20 cellular contexts compared by ENCODE assay signal in genomic region chr22:46963672-46964545, GRCh38.
A peak's percentile ranks its signal among the peaks of the same experiment; 100 is the strongest.
DNase-seq lines count a peak whose midpoint lies in the region; ATAC-seq, FAIRE-seq and TF ChIP-seq lines count a peak whose summit lies in the region.
"Had no signal": no experiment of that assay in that cellular context is flagged by ENCODE, and none has a peak within 500 bp of the region (broad histone marks: within the 10 kb centered on the region; RNA-seq: fewer than 3 reads in every experiment).

No MANE protein-coding gene starts in this region.

- WGBS in SK-N-SH (ENCODE audit: low lambda C conversion rate), result 89% methylated on average over 14 of the region's 16 CpGs

- H3K4me3 ChIP-seq in SK-N-SH (ENCODE audit: low read depth in 2 of 2, low read length in 1 of 2) (no peak overlapping the region), kidney (ENCODE audit: low read length in 2 of 2) (no peak overlapping the region)
- H3K4me3 ChIP-seq: BLaER1, Peyer's patch had no signal

- peaks cover 0 to 12% of the 10 kb centered on the region in 2 experiments; a peak in 1 of 4 replicates for H3K4me1 ChIP-seq in SK-N-SH (ENCODE audit: control insufficient read depth in 1 of 2, insufficient read depth in 2 of 2, low read depth in 1 of 2, low read length in 1 of 2)
- no peaks in the 10 kb centered on the region for H3K4me1 ChIP-seq in kidney (ENCODE audit: control insufficient read depth in 1 of 2, insufficient read depth in 1 of 2, low read depth in 1 of 2, low read length in 2 of 2)
- H3K4me1 ChIP-seq: foreskin keratinocyte, Peyer's patch had no signal

- H3K27me3 Mint-ChIP-seq in activated CD4-positive, alpha-beta T cell treated with anti-CD3 and anti-CD28 coated beads, Interleukin-2, amount 10 ng/mL, durations not matched to agents 24 days and 14 days, result no peaks in the 10 kb centered on the region
- H3K27me3 Mint-ChIP-seq: naive B cell, T-cell had no signal

- no peaks in the 10 kb centered on the region for H3F3A ChIP-seq in SK-N-SH (replicated peaks; ENCODE audit: insufficient read depth)

- H3K27ac ChIP-seq in SK-N-SH (ENCODE audit: low read depth in 2 of 2, low read length in 1 of 2) (no peak overlapping the region), kidney (ENCODE audit: low read depth in 2 of 2, low read length in 2 of 2) (no peak overlapping the region)
- H3K27ac ChIP-seq: 22Rv1, BLaER1, foreskin keratinocyte, Peyer's patch had no signal

- no peak overlapping the region for H3K27ac Mint-ChIP-seq in activated CD4-positive, alpha-beta T cell treated with anti-CD3 and anti-CD28 coated beads, Interleukin-2, amount 10 ng/mL, durations not matched to agents 24 days and 14 days
- H3K27ac Mint-ChIP-seq: T-cell had no signal

- TF ChIP-seq EP300 in SK-N-SH (IDR thresholded peaks at IDR 0.05; ENCODE audit: borderline replicate concordance in 1 of 2, low read depth in 1 of 2, low read length in 1 of 2), result no peak

- H4K20me1 ChIP-seq in SK-N-SH (ENCODE audit: insufficient read depth), result no peaks in the 10 kb centered on the region

- no peaks in the 10 kb centered on the region for H3K27me3 ChIP-seq in SK-N-SH (ENCODE audit: insufficient read depth)
- H3K27me3 ChIP-seq: BLaER1, foreskin keratinocyte, Peyer's patch had no signal

- peaks cover 2% of the 10 kb centered on the region for H3K36me3 Mint-ChIP-seq in activated CD4-positive, alpha-beta T cell treated with anti-CD3 and anti-CD28 coated beads, Interleukin-2, amount 10 ng/mL, durations not matched to agents 24 days and 14 days (ENCODE audit: low read depth)

- H3K4me2 ChIP-seq in SK-N-SH, result no peak overlapping the region
- H3K4me2 ChIP-seq: BLaER1 had no signal

- H3K9me3 ChIP-seq in SK-N-SH, result no peaks in the 10 kb centered on the region
- no peaks in the 10 kb centered on the region for H3K9me3 ChIP-seq in kidney (ENCODE audit: control insufficient read depth in 1 of 2, low read length in 2 of 2)
- H3K9me3 ChIP-seq: BLaER1, Peyer's patch had no signal

- peaks cover 2% of the 10 kb centered on the region for H3K4me1 Mint-ChIP-seq in activated CD4-positive, alpha-beta T cell treated with anti-CD3 and anti-CD28 coated beads, Interleukin-2, amount 10 ng/mL, durations not matched to agents 24 days and 14 days

- FAIRE-seq in kidney (lab: Jason Lieb, UNC), result no peak
- FAIRE-seq: endometrium, H1 had no signal

- H3K4me3 Mint-ChIP-seq in activated CD4-positive, alpha-beta T cell treated with anti-CD3 and anti-CD28 coated beads, Interleukin-2, amount 10 ng/mL, durations not matched to agents 24 days and 14 days, result no peak overlapping the region
- H3K4me3 Mint-ChIP-seq: T-cell had no signal

- no peaks in the 10 kb centered on the region for H3K36me3 ChIP-seq in SK-N-SH (replicated peaks in 1 of 2; ENCODE audit: control insufficient read depth in 1 of 2, insufficient read depth in 2 of 2, low read length in 1 of 2)
- H3K36me3 ChIP-seq in kidney (ENCODE audit: control insufficient read depth in 1 of 2, insufficient read depth in 2 of 2, low read length in 2 of 2), result no peaks in the 10 kb centered on the region
- H3K36me3 ChIP-seq: Peyer's patch had no signal

- TF ChIP-seq RAD21 in SK-N-SH (IDR thresholded peaks at IDR 0.05; ENCODE audit: low read length), result no peak

- CTCF ChIA-PET in SK-N-SH (lab: Yijun Ruan, JAX), result interaction anchor here (1.4 kb wide), 1 partner anchor 14 kb away, joined by 5 read pairs; no protein-coding TSS in a partner anchor

- DNase-seq in SK-N-SH, result no peak
- DNase-seq in NCI-H2196 treated with DMSO at 0.1 percent for 48 hours (lab: John Stamatoyannopoulos, UW; ENCODE audit: unreplicated experiment), result peak; percentile 69
- DNase-seq in kidney, result peak; percentile 53
- DNase-seq in A172 (ENCODE audit: low spot score), result no peak
- DNase-seq in activated CD4-positive, alpha-beta T cell treated with anti-CD3 and anti-CD28 coated beads, Interleukin-2, amount 10 ng/mL, durations not matched to agents 24 days and 14 days, result no peak
- DNase-seq: activated effector memory CD4-positive, alpha-beta T cell treated with anti-CD3 and anti-CD28 coated beads, Interleukin-2, amount 50 U/mL, for 16 hours; DND-41; foreskin keratinocyte; Kasumi-1; naive B cell; NCI-H446 treated with DMSO at 0.1 percent for 48 hours; Peyer's patch; T-cell had no signal

- intact Hi-C loops in kidney (cut with DNase I), result no loop called here
- intact Hi-C loops in activated CD4-positive, alpha-beta T cell treated with anti-CD3 and anti-CD28 coated beads, Interleukin-2, amount 10 ng/mL, durations not matched to agents 24 days and 14 days (cut with micrococcal nuclease), result no loop called here

- H3K9me3 Mint-ChIP-seq in activated CD4-positive, alpha-beta T cell treated with anti-CD3 and anti-CD28 coated beads, Interleukin-2, amount 10 ng/mL, durations not matched to agents 24 days and 14 days, result no peaks in the 10 kb centered on the region
- H3K9me3 Mint-ChIP-seq: naive B cell, T-cell had no signal

- TF ChIP-seq CTCF in SK-N-SH (IDR thresholded peaks at IDR 0.05) (no peak), kidney (IDR thresholded peaks at IDR 0.05; ENCODE audit: borderline replicate concordance, extremely low read depth, insufficient read depth) (no peak)

- no peaks in the 10 kb centered on the region for H3K79me2 ChIP-seq in SK-N-SH (ENCODE audit: insufficient read depth)

- POLR2A ChIA-PET in SK-N-SH (lab: Yijun Ruan, JAX), result no interaction called here

- H3K9me2 ChIP-seq in SK-N-SH, result no peaks in the 10 kb centered on the region

- ATAC-seq in SK-N-SH treated with all-trans-retinoic acid at 6 μM for 48 hours (no peak), GM21423 (IDR thresholded peaks at IDR 0.05; ENCODE audit: unreplicated experiment) (no peak), GM18519 (IDR thresholded peaks at IDR 0.05; ENCODE audit: low FRiP score, unreplicated experiment) (no peak)
- ATAC-seq: foreskin keratinocyte, T-cell had no signal

- no peak overlapping the region for H3K9ac ChIP-seq in SK-N-SH
- no peak overlapping the region for H3K9ac ChIP-seq in kidney (ENCODE audit: low read length in 2 of 2)
- H3K9ac ChIP-seq: BLaER1 had no signal

- no peak overlapping the region for H2AFZ ChIP-seq in SK-N-SH (ENCODE audit: low read depth)

TF ChIP-seq in SK-N-SH, 30 proteins besides CTCF, POLR2A, EP300 and RAD21:
- TF ChIP-seq RCOR1 (IDR thresholded peaks at IDR 0.05; ENCODE audit: low read length) (no peak), GATA2 (CRISPR knock-in tag; IDR thresholded peaks at IDR 0.05) (peak; percentile 56), TAF1 (IDR thresholded peaks at IDR 0.05; ENCODE audit: borderline replicate concordance, low read depth, low read length) (no peak), MEF2A (IDR thresholded peaks at IDR 0.05; ENCODE audit: borderline replicate concordance, low read depth) (no peak)

TF ChIP-seq in SK-N-SH treated with all-trans-retinoic acid at 6 μM for 48 hours, 23 proteins besides CTCF, POLR2A, EP300 and RAD21 (continues in another document):
- TF ChIP-seq ZNF70 (CRISPR knock-in tag; IDR thresholded peaks at IDR 0.05) (no peak), ARNTL (CRISPR knock-in tag; IDR thresholded peaks at IDR 0.05; ENCODE audit: borderline replicate concordance, low read depth) (no peak), PPARA (CRISPR knock-in tag; IDR thresholded peaks at IDR 0.05; ENCODE audit: borderline replicate concordance) (no peak), CSDC2 (CRISPR knock-in tag; IDR thresholded peaks at IDR 0.05) (no peak), BACH2 (CRISPR knock-in tag; IDR thresholded peaks at IDR 0.05; ENCODE audit: borderline replicate concordance) (no peak), SNAI2 (CRISPR knock-in tag; IDR thresholded peaks at IDR 0.05) (no peak), OSR1 (CRISPR knock-in tag; IDR thresholded peaks at IDR 0.05) (no peak), PATZ1 (CRISPR knock-in tag; IDR thresholded peaks at IDR 0.05; ENCODE audit: borderline replicate concordance) (no peak), CREB5 (CRISPR knock-in tag; IDR thresholded peaks at IDR 0.05; ENCODE audit: low read depth) (no peak), RARB (CRISPR knock-in tag; IDR thresholded peaks at IDR 0.05) (no peak), ZNF8 (CRISPR knock-in tag; IDR thresholded peaks at IDR 0.05) (no peak), ZNF565 (CRISPR knock-in tag; conservative IDR thresholded peaks at IDR 0.05; ENCODE audit: low read depth) (no peak), TCF4 (CRISPR knock-in tag; IDR thresholded peaks at IDR 0.05; ENCODE audit: borderline replicate concordance) (no peak), GLIS3 (CRISPR knock-in tag; IDR thresholded peaks at IDR 0.05) (no peak), ZFP30 (CRISPR knock-in tag; IDR thresholded peaks at IDR 0.05) (no peak), ISL1 (CRISPR knock-in tag; IDR thresholded peaks at IDR 0.05) (no peak), ZC3H10 (CRISPR knock-in tag; IDR thresholded peaks at IDR 0.05) (no peak)

Comparison
In these comparisons a context has a peak if more than half of its experiments do, and no peak if none do; other contexts are left out.
1. DNase-seq: peak in NCI-H2196 treated with DMSO at 0.1 percent for 48 hours (single experiment) and kidney (single experiment); none in SK-N-SH (single experiment), A172 (single experiment) and activated CD4-positive, alpha-beta T cell treated with anti-CD3 and anti-CD28 coated beads, Interleukin-2, amount 10 ng/mL, durations not matched to agents 24 days and 14 days (single experiment).